ENCODE assay signal across 8 cellular contexts in genomic region chr12:86597431-86597830, GRCh38.
"Had no signal": no experiment of that assay in that cellular context is flagged by ENCODE, and none has a peak within 500 bp of the region (broad histone marks: within the 10 kb centered on the region; RNA-seq: fewer than 3 reads in every experiment).

No MANE protein-coding gene starts in this region.

- FAIRE-seq: H1, H54 had no signal

- H2AFZ ChIP-seq: GM23248 had no signal

- H3K4me3 ChIP-seq: GM23248 had no signal

- H3K27ac ChIP-seq: GM23248, HL-60, KMS-11 had no signal

- DNase-seq: GM23248, H9, HCEC 1CT, KBM-7 had no signal

- H3K9ac ChIP-seq: GM23248, KMS-11 had no signal

- H3K4me2 ChIP-seq: KMS-11 had no signal
